8 cellular contexts compared by ENCODE assay signal in genomic region chr4:122450847-122451246, GRCh38. TPM values are rescaled to one million over a fixed set of nuclear protein-coding genes. Genes with fewer than 3 reads are reported as not detected.
DNase-seq lines count a peak whose midpoint lies in the region; ATAC-seq, FAIRE-seq and TF ChIP-seq lines count a peak whose summit lies in the region.

No MANE protein-coding gene starts in this region.

- TF ChIP-seq CTCF in A673 (conservative IDR thresholded peaks at IDR 0.05; ENCODE audit: low read depth, low read length) (peak; percentile 57), VCaP (conservative IDR thresholded peaks at IDR 0.05) (peak; percentile 42), foreskin fibroblast (IDR thresholded peaks at IDR 0.05; ENCODE audit: low read depth, low read length) (peak; percentile 31), tibial artery (IDR thresholded peaks at IDR 0.05) (no peak)

- H3K27ac ChIP-seq in A673 (ENCODE audit: low read depth, low read length, poor library complexity, severe bottlenecking) = no peak overlapping the region
- H3K27ac ChIP-seq in VCaP = no peak overlapping the region
- no peak overlapping the region for H3K27ac ChIP-seq in tibial artery

- H3K9me3 ChIP-seq in A673 (ENCODE audit: low read depth, low read length, poor library complexity, severe bottlenecking) = no peaks in the 10 kb centered on the region
- H3K9me3 ChIP-seq in tibial artery = no peaks in the 10 kb centered on the region

- ATAC-seq in GM19455 (IDR thresholded peaks at IDR 0.05; ENCODE audit: unreplicated experiment) = no peak

- no peak for FAIRE-seq in frontal cortex (lab: Jason Lieb, UNC)

- no peak overlapping the region for H3K4me3 ChIP-seq in A673 (ENCODE audit: low read depth, low read length, poor library complexity, severe bottlenecking)
- no peak overlapping the region for H3K4me3 ChIP-seq in H7 (ENCODE audit: insufficient read depth, low read depth, low read length)
- H3K4me3 ChIP-seq in foreskin fibroblast (ENCODE audit: low read depth in 1 of 2, low read length in 2 of 2) = no peak overlapping the region
- no peak overlapping the region for H3K4me3 ChIP-seq in tibial artery

- no TSS peak for BruUV-seq in A673 (replicated peaks; lab: Mats Ljungman, UMichigan)

- intact Hi-C loops in A673 (cut with micrococcal nuclease; ENCODE audit: unreplicated experiment) (loop anchor here (5.0 kb wide), 3 partner anchors 476 to 549 kb away; partner anchors contain the start of gene TRPC3), tibial artery (cut with DNase I; ENCODE audit: low total_unique reads) (no loop called here)

- H3K36me3 ChIP-seq in A673 (ENCODE audit: insufficient read depth, low read length, poor library complexity, severe bottlenecking) (no peaks in the 10 kb centered on the region), H7 (replicated peaks; ENCODE audit: control insufficient read depth, insufficient read depth, low read length) (no peaks in the 10 kb centered on the region), tibial artery (no peaks in the 10 kb centered on the region)

- H3K27me3 ChIP-seq in A673 (replicated peaks; ENCODE audit: insufficient read depth, low read depth, low read length, poor library complexity) (no peaks in the 10 kb centered on the region), H7 (ENCODE audit: control insufficient read depth, insufficient read depth, low read length) (no peaks in the 10 kb centered on the region), tibial artery (peaks cover 0 to 2% of the 10 kb centered on the region in 2 donors)

- no peaks in the 10 kb centered on the region for H3K4me1 ChIP-seq in A673 (ENCODE audit: insufficient read depth, low read length, poor library complexity, severe bottlenecking)
- no peaks in the 10 kb centered on the region for H3K4me1 ChIP-seq in tibial artery

- CTCF ChIA-PET in A673 (lab: Charles Lee) = interaction anchor here (0.5 kb wide), 1 partner anchor 42 kb away, joined by 3 read pairs; no protein-coding TSS in a partner anchor

- peak; percentile 64 for DNase-seq in A673 (ENCODE audit: low spot score)
- DNase-seq in H7 = peak; percentile 36
- peak in 1 of 2 donors; percentile 14 for DNase-seq in foreskin fibroblast
- DNase-seq in NCI-H2107 treated with DMSO at 0.1 percent for 48 hours (lab: John Stamatoyannopoulos, UW; ENCODE audit: unreplicated experiment) = no peak
- no peak for DNase-seq in tibial artery
- no peak for DNase-seq in frontal cortex (ENCODE audit: low spot score in 2 of 2)

- POLR2A ChIA-PET in A673 (lab: Charles Lee; ENCODE audit: low non-redundant PET) = no interaction called here

RNA-seq across cellular contexts. Expression of gene IL2, which starts 5.7 kb away (rescaled TPM):
- not detected in 2 replicates for total RNA-seq in A673 (2021)
- not detected in 2 replicates for total RNA-seq in H7 (2014; rRNA removed; shearing (Covaris generic))
- total RNA-seq in frontal cortex = not detected

Comparison
In these comparisons a context has a peak if more than half of its experiments do, and no peak if none do; other contexts are left out.
1. DNase-seq: peak in A673 (single experiment) and H7 (single experiment); none in NCI-H2107 treated with DMSO at 0.1 percent for 48 hours (single experiment), tibial artery (0 of 2) and frontal cortex (0 of 2).
2. CTCF ChIP-seq: peak in A673 (single experiment), VCaP (single experiment) and foreskin fibroblast (single experiment); none in tibial artery (0 of 2).